In genomic region chr1:10693152-10693496, GRCh38 we compare ENCODE assay signal across 8 cellular contexts.
DNase-seq lines count a peak whose midpoint lies in the region; ATAC-seq and TF ChIP-seq lines count a peak whose summit lies in the region.

No MANE protein-coding gene starts in this region.

- no peaks in the 10 kb centered on the region for H3K79me2 ChIP-seq in mesendoderm (ENCODE audit: control insufficient read depth, insufficient read depth, low read length)

- WGBS in esophagus muscularis mucosa, result 67% methylated on average over 6 of the region's 6 CpGs
- WGBS in psoas muscle, 3 donors, result 80 to 92% (median 86%) methylated on average over 6 of the region's 6 CpGs
- 100% methylated on average over 1 of the region's 6 CpGs for WGBS in mesendoderm (ENCODE audit: extremely low coverage, insufficient coverage, low lambda C conversion rate)

- H4K5ac ChIP-seq in mesendoderm (ENCODE audit: low read length), result no peak overlapping the region

- no peak overlapping the region for H3K18ac ChIP-seq in mesendoderm (ENCODE audit: low read length)

- H3K9ac ChIP-seq in mesendoderm (ENCODE audit: low read length), result no peak overlapping the region

- no peak overlapping the region for H3K4ac ChIP-seq in mesendoderm (ENCODE audit: low read depth, low read length)

- no peak overlapping the region for H2BK120ac ChIP-seq in mesendoderm (ENCODE audit: low read depth, low read length)

- no peak for DNase-seq in RWPE2 (ENCODE audit: low spot score)
- DNase-seq in esophagus muscularis mucosa (ENCODE audit: extremely low spot score), result no peak
- no peak for DNase-seq in psoas muscle
- DNase-seq in NCI-H1436 treated with DMSO at 0.1 percent for 48 hours (lab: John Stamatoyannopoulos, UW), result no peak
- no peak for DNase-seq in MV-4-11 (lab: John Stamatoyannopoulos, UW)
- DNase-seq in activated CD8-positive, alpha-beta memory T cell treated with anti-CD3 and anti-CD28 coated beads for 24 hours, result no peak
- no peak for DNase-seq in mesendoderm

- H3K36me3 ChIP-seq in RWPE2 (ENCODE audit: low read depth) (no peaks in the 10 kb centered on the region), esophagus muscularis mucosa (no peaks in the 10 kb centered on the region), psoas muscle (ENCODE audit: insufficient read depth in 1 of 2, low read depth in 1 of 2) (no peaks in the 10 kb centered on the region), mesendoderm (ENCODE audit: control insufficient read depth, insufficient read depth, low read length) (no peaks in the 10 kb centered on the region)

- TF ChIP-seq POLR2A in esophagus muscularis mucosa (IDR thresholded peaks at IDR 0.05; ENCODE audit: low read depth), result no peak

- H2AK5ac ChIP-seq in mesendoderm (ENCODE audit: low read length), result no peak overlapping the region

- H2BK15ac ChIP-seq in mesendoderm (replicated peaks; ENCODE audit: low read depth), result no peak overlapping the region

- no peak for TF ChIP-seq EP300 in esophagus muscularis mucosa (IDR thresholded peaks at IDR 0.05)

- H3K4me3 ChIP-seq in GM08714 (ENCODE audit: low read length) (peak overlapping the region; percentile 92), RWPE2 (ENCODE audit: severe bottlenecking) (peak overlapping the region; percentile 97), esophagus muscularis mucosa (peak overlapping the region; percentile 72 to 92 (median 83)), psoas muscle (peak overlapping the region; percentile 77), mesendoderm (ENCODE audit: low read length) (no peak overlapping the region)

- intact Hi-C loops in esophagus muscularis mucosa (cut with DNase I) (no loop called here), psoas muscle (cut with DNase I) (no loop called here)

- no peaks in the 10 kb centered on the region for H3K27me3 ChIP-seq in RWPE2 (ENCODE audit: insufficient read depth, poor library complexity, severe bottlenecking)
- H3K27me3 ChIP-seq in esophagus muscularis mucosa, result no peaks in the 10 kb centered on the region
- H3K27me3 ChIP-seq in psoas muscle (ENCODE audit: insufficient read depth in 3 of 3, low read length in 2 of 3), result no peaks in the 10 kb centered on the region
- H3K27me3 ChIP-seq in mesendoderm (ENCODE audit: insufficient read depth, low read length, poor library complexity), result no peaks in the 10 kb centered on the region

- ATAC-seq in RWPE2 (ENCODE audit: low read depth) (no peak), psoas muscle (no peak)

- H3K56ac ChIP-seq in mesendoderm (ENCODE audit: low read length), result no peak overlapping the region

- H3K4me1 ChIP-seq in RWPE2 (ENCODE audit: insufficient read depth, poor library complexity, severe bottlenecking), result no peaks in the 10 kb centered on the region
- peaks cover 64 to 71% (median 68%) of the 10 kb centered on the region in 4 donors for H3K4me1 ChIP-seq in esophagus muscularis mucosa
- H3K4me1 ChIP-seq in psoas muscle, result peaks cover 71% of the 10 kb centered on the region
- H3K4me1 ChIP-seq in mesendoderm (ENCODE audit: control insufficient read depth, low read depth, low read length), result no peaks in the 10 kb centered on the region

- no peak overlapping the region for H2BK5ac ChIP-seq in mesendoderm (ENCODE audit: low read length)

- no peak for TF ChIP-seq CTCF in RWPE2 (IDR thresholded peaks at IDR 0.05; ENCODE audit: poor library complexity, severe bottlenecking)
- no peak for TF ChIP-seq CTCF in esophagus muscularis mucosa (IDR thresholded peaks at IDR 0.05)
- TF ChIP-seq CTCF in psoas muscle (IDR thresholded peaks at IDR 0.05), result no peak

- H3K27ac ChIP-seq in RWPE2 (ENCODE audit: poor library complexity, severe bottlenecking), result no peak overlapping the region
- H3K27ac ChIP-seq in esophagus muscularis mucosa (replicated peaks in 1 of 4), result peak overlapping the region; percentile 93 to 97 (median 94)
- peak overlapping the region; percentile 80 for H3K27ac ChIP-seq in psoas muscle
- no peak overlapping the region for H3K27ac ChIP-seq in mesendoderm (ENCODE audit: low read depth, low read length)

- no peak overlapping the region for H3K23ac ChIP-seq in mesendoderm (ENCODE audit: low read length)

- no peaks in the 10 kb centered on the region for H3K9me3 ChIP-seq in RWPE2 (ENCODE audit: severe bottlenecking)
- no peaks in the 10 kb centered on the region for H3K9me3 ChIP-seq in esophagus muscularis mucosa
- H3K9me3 ChIP-seq in psoas muscle, result no peaks in the 10 kb centered on the region

- no peaks in the 10 kb centered on the region for H3K79me1 ChIP-seq in mesendoderm (ENCODE audit: low read length)

- H4K8ac ChIP-seq in mesendoderm (ENCODE audit: low read depth, low read length), result no peak overlapping the region

- H3K4me2 ChIP-seq in mesendoderm (ENCODE audit: low read length), result no peak overlapping the region

Comparison
In these comparisons a context has a peak if more than half of its experiments do, and no peak if none do; other contexts are left out.
1. H3K27ac ChIP-seq: peak in esophagus muscularis mucosa (4 of 4) and psoas muscle (single experiment); none in RWPE2 (single experiment) and mesendoderm (single experiment).